Comparison of ENCODE assay signal across 8 cellular contexts in the genomic region with DNA sequence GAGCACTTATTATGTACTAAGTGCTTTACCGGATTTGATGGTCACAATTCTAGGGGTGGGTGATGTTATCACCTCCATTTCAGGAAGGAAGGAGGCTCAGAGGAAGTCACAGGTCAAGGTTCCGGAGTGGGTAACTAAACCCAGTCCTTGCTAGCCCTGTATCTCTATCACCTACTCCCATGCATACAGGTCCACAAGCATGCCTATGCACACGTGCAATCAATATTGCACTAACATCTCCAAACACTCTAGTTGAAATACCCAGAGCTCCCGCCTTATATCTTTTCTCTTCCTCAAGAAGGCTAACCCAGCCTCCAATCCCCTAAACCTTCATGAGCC. TPM values are rescaled to one million over a fixed set of nuclear protein-coding genes. Genes with fewer than 3 reads are reported as not detected.
A peak's percentile ranks its signal among the peaks of the same experiment; 100 is the strongest.
DNase-seq lines count a peak whose midpoint lies in the region; ATAC-seq and TF ChIP-seq lines count a peak whose summit lies in the region.

No MANE protein-coding gene starts in this region.

- H3K27ac ChIP-seq in right cardiac atrium (ENCODE audit: low read length) = peak overlapping the region; percentile 25

- H3K9me3 ChIP-seq in right cardiac atrium (ENCODE audit: control insufficient read depth, low read length) = no peaks in the 10 kb centered on the region

- peak overlapping the region; percentile 90 for H3K4me3 Mint-ChIP-seq in WTC11
- peak overlapping the region; percentile 91 to 93 for H3K4me3 Mint-ChIP-seq in stimulated activated naive B cell treated with anti-CD40 and anti-IgM and Interleukin-4, amounts not matched to agents 10 μg/mL and 1 μg/mL and 100 μg/mL, for 72 hours

- H3K4me1 Mint-ChIP-seq in WTC11 = peaks cover 16% of the 10 kb centered on the region
- H3K4me1 Mint-ChIP-seq in stimulated activated naive B cell treated with anti-CD40 and anti-IgM and Interleukin-4, amounts not matched to agents 10 μg/mL and 1 μg/mL and 100 μg/mL, for 72 hours = peaks cover 27 to 54% of the 10 kb centered on the region in 2 donors

- CTCF ChIA-PET in WTC11 (lab: Charles Lee) = interaction anchor here (1.2 to 4.8 kb wide), 2 partner anchors 28 to 35 kb away, joined by 4 to 22 read pairs; no protein-coding TSS in a partner anchor

- 0 out of 2 replicates have a peak overlapping the region, but pooled peaks have one; percentile 8 for H3K27ac Mint-ChIP-seq in WTC11
- H3K27ac Mint-ChIP-seq in stimulated activated naive B cell treated with anti-CD40 and anti-IgM and Interleukin-4, amounts not matched to agents 10 μg/mL and 1 μg/mL and 100 μg/mL, for 72 hours = peak overlapping the region; percentile 97

- POLR2A ChIA-PET in WTC11 (lab: Charles Lee) = no interaction called here

- peaks cover 73% of the 10 kb centered on the region for H3K27me3 Mint-ChIP-seq in WTC11 (ENCODE audit: low read depth)
- no peaks in the 10 kb centered on the region for H3K27me3 Mint-ChIP-seq in stimulated activated naive B cell treated with anti-CD40 and anti-IgM and Interleukin-4, amounts not matched to agents 10 μg/mL and 1 μg/mL and 100 μg/mL, for 72 hours

- DNase-seq in activated gamma-delta T cell treated with Interleukin-2 at 50 U/mL for 16 hours = peak; percentile 36
- DNase-seq in activated gamma-delta T cell (lab: John Stamatoyannopoulos, UW) = no peak
- no peak for DNase-seq in WTC11 (ENCODE audit: low spot score)
- no peak for DNase-seq in right cardiac atrium
- no peak for DNase-seq in stimulated activated naive B cell treated with anti-CD40 and anti-IgM and Interleukin-4, amounts not matched to agents 10 μg/mL and 1 μg/mL and 100 μg/mL, for 72 hours
- no peak for DNase-seq in hippocampal formation (lab: John Stamatoyannopoulos, UW)
- no peak for DNase-seq in NCI-H128 (lab: John Stamatoyannopoulos, UW; ENCODE audit: unreplicated experiment)

- no peaks in the 10 kb centered on the region for H3K36me3 Mint-ChIP-seq in WTC11
- peaks cover 0 to 3% of the 10 kb centered on the region in 2 donors for H3K36me3 Mint-ChIP-seq in stimulated activated naive B cell treated with anti-CD40 and anti-IgM and Interleukin-4, amounts not matched to agents 10 μg/mL and 1 μg/mL and 100 μg/mL, for 72 hours

- no peaks in the 10 kb centered on the region for H3K27me3 ChIP-seq in right cardiac atrium (ENCODE audit: control insufficient read depth, insufficient read depth)

- peak overlapping the region; percentile 67 for H3K4me3 ChIP-seq in right cardiac atrium (ENCODE audit: low read length)

- intact Hi-C loops in right cardiac atrium (cut with DNase I) = loop anchor here in 1 of 4 donors (2.0 kb wide), 1 partner anchor 17 kb away; a partner anchor contains a TSS

- no peaks in the 10 kb centered on the region for H3K9me3 Mint-ChIP-seq in WTC11
- H3K9me3 Mint-ChIP-seq in stimulated activated naive B cell treated with anti-CD40 and anti-IgM and Interleukin-4, amounts not matched to agents 10 μg/mL and 1 μg/mL and 100 μg/mL, for 72 hours = no peaks in the 10 kb centered on the region

- no peak; the same call in 1 of the 2 replicates for ATAC-seq in WTC11
- ATAC-seq in right cardiac atrium = peak; percentile 2 to 5
- ATAC-seq in stimulated activated naive B cell treated with anti-CD40 and anti-IgM and Interleukin-4, amounts not matched to agents 10 μg/mL and 1 μg/mL and 100 μg/mL, for 72 hours (replicated peaks) = peak; percentile 15 to 16
- no peak for ATAC-seq in HG03521 (IDR thresholded peaks at IDR 0.05; ENCODE audit: unreplicated experiment)

- WGBS in right cardiac atrium = 30% methylated on average over 4 of the region's 4 CpGs

- no peaks in the 10 kb centered on the region for H3K4me1 ChIP-seq in right cardiac atrium (ENCODE audit: control insufficient read depth, insufficient read depth, low read length)

- TF ChIP-seq CTCF in WTC11 (IDR thresholded peaks at IDR 0.05) = no peak

TF ChIP-seq in WTC11, 78 proteins besides CTCF, POLR2A, EP300 and RAD21 (continues in another document):
- TF ChIP-seq, protein P1, sequence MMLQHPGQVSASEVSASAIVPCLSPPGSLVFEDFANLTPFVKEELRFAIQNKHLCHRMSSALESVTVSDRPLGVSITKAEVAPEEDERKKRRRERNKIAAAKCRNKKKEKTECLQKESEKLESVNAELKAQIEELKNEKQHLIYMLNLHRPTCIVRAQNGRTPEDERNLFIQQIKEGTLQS (CRISPR knock-in tag; conservative IDR thresholded peaks at IDR 0.05) = no peak
- no peak for TF ChIP-seq JAZF1 (CRISPR knock-in tag; IDR thresholded peaks at IDR 0.05)
- no peak for TF ChIP-seq CREB1 (CRISPR knock-in tag; IDR thresholded peaks at IDR 0.05)
- TF ChIP-seq FOXP1 (CRISPR knock-in tag; IDR thresholded peaks at IDR 0.05; ENCODE audit: borderline replicate concordance) = no peak
- no peak for TF ChIP-seq GABPB1 (CRISPR knock-in tag; IDR thresholded peaks at IDR 0.05)
- TF ChIP-seq, protein P2, sequence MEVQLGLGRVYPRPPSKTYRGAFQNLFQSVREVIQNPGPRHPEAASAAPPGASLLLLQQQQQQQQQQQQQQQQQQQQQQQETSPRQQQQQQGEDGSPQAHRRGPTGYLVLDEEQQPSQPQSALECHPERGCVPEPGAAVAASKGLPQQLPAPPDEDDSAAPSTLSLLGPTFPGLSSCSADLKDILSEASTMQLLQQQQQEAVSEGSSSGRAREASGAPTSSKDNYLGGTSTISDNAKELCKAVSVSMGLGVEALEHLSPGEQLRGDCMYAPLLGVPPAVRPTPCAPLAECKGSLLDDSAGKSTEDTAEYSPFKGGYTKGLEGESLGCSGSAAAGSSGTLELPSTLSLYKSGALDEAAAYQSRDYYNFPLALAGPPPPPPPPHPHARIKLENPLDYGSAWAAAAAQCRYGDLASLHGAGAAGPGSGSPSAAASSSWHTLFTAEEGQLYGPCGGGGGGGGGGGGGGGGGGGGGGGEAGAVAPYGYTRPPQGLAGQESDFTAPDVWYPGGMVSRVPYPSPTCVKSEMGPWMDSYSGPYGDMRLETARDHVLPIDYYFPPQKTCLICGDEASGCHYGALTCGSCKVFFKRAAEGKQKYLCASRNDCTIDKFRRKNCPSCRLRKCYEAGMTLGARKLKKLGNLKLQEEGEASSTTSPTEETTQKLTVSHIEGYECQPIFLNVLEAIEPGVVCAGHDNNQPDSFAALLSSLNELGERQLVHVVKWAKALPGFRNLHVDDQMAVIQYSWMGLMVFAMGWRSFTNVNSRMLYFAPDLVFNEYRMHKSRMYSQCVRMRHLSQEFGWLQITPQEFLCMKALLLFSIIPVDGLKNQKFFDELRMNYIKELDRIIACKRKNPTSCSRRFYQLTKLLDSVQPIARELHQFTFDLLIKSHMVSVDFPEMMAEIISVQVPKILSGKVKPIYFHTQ (CRISPR knock-in tag; IDR thresholded peaks at IDR 0.05) = no peak
- TF ChIP-seq TEAD1 (CRISPR knock-in tag; IDR thresholded peaks at IDR 0.05) = no peak
- no peak for TF ChIP-seq NR3C1 (CRISPR knock-in tag; conservative IDR thresholded peaks at IDR 0.05; ENCODE audit: low read depth)
- TF ChIP-seq, protein P3, sequence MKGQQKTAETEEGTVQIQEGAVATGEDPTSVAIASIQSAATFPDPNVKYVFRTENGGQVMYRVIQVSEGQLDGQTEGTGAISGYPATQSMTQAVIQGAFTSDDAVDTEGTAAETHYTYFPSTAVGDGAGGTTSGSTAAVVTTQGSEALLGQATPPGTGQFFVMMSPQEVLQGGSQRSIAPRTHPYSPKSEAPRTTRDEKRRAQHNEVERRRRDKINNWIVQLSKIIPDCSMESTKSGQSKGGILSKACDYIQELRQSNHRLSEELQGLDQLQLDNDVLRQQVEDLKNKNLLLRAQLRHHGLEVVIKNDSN (CRISPR knock-in tag; IDR thresholded peaks at IDR 0.05) = no peak
- TF ChIP-seq, protein P4, sequence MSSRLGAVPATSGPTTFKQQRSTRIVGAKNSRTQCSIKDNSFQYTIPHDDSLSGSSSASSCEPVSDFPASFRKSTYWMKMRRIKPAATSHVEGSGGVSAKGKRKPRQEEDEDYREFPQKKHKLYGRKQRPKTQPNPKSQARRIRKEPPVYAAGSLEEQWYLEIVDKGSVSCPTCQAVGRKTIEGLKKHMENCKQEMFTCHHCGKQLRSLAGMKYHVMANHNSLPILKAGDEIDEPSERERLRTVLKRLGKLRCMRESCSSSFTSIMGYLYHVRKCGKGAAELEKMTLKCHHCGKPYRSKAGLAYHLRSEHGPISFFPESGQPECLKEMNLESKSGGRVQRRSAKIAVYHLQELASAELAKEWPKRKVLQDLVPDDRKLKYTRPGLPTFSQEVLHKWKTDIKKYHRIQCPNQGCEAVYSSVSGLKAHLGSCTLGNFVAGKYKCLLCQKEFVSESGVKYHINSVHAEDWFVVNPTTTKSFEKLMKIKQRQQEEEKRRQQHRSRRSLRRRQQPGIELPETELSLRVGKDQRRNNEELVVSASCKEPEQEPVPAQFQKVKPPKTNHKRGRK (CRISPR knock-in tag; IDR thresholded peaks at IDR 0.05; ENCODE audit: borderline replicate concordance) = no peak
- TF ChIP-seq SP1 (CRISPR knock-in tag; conservative IDR thresholded peaks at IDR 0.05) = no peak
- TF ChIP-seq, protein P5, sequence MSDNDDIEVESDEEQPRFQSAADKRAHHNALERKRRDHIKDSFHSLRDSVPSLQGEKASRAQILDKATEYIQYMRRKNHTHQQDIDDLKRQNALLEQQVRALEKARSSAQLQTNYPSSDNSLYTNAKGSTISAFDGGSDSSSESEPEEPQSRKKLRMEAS (CRISPR knock-in tag; IDR thresholded peaks at IDR 0.05) = no peak

RNA-seq across cellular contexts. Expression of a gene that starts 17.8 kb away (rescaled TPM):
- 2.3 to 7.2 TPM (median 5.4 TPM) in 3 replicates for total RNA-seq in WTC11 (2021)
- total RNA-seq in right cardiac atrium = 10 to 100 TPM in 1 of 4 donors, 1 to 10 TPM in 3; 1.6 to 16.3 (median 6.1) TPM
- 57.8 TPM for polyA plus RNA-seq in right cardiac atrium

RNA-seq across cellular contexts. Expression of a gene that starts 26.3 kb away (rescaled TPM):
- 43.7 to 60.6 TPM (median 60.1 TPM) in 3 replicates for total RNA-seq in WTC11 (2021)
- total RNA-seq in right cardiac atrium = 100 to 1,000 TPM; 133 to 143 (median 139) TPM
- 139 TPM for polyA plus RNA-seq in right cardiac atrium

RNA-seq across cellular contexts. Expression of a gene that starts 43.6 kb away (rescaled TPM):
- total RNA-seq in WTC11 (2021) = 33.5 to 38.1 TPM (median 34.8 TPM) in 3 replicates
- 1 to 10 TPM; 4.0 to 6.3 (median 5.0) TPM for total RNA-seq in right cardiac atrium
- 4.0 TPM for polyA plus RNA-seq in right cardiac atrium

RNA-seq across cellular contexts. Expression of a gene that starts 45.1 kb away (rescaled TPM):
- total RNA-seq in WTC11 (2021) (27.5 to 38.1 TPM (median 35.2 TPM) in 3 replicates), right cardiac atrium (100 to 1,000 TPM; 131 to 161 (median 150) TPM)
- 100 TPM for polyA plus RNA-seq in right cardiac atrium

RNA-seq across cellular contexts. Expression of a gene that starts 46.8 kb away (rescaled TPM):
- total RNA-seq in WTC11 (2021) = 25.1 to 27.8 TPM (median 27.4 TPM) in 3 replicates
- 10 to 100 TPM; 18.7 to 26.4 (median 20.4) TPM for total RNA-seq in right cardiac atrium
- polyA plus RNA-seq in right cardiac atrium = 20.2 TPM

Comparison
In these comparisons a context has a peak if more than half of its experiments do, and no peak if none do; other contexts are left out.
1. ATAC-seq: peak in right cardiac atrium (2 of 2) and stimulated activated naive B cell treated with anti-CD40 and anti-IgM and Interleukin-4, amounts not matched to agents 10 μg/mL and 1 μg/mL and 100 μg/mL, for 72 hours (2 of 2); none in WTC11 (single experiment) and HG03521 (single experiment).